Comparison of ENCODE assay signal across 18 cellular contexts in genomic region chr11:118897721-118898310, GRCh38. TPM values are rescaled to one million over a fixed set of nuclear protein-coding genes. Genes with fewer than 3 reads are reported as not detected.
DNase-seq lines count a peak whose midpoint lies in the region; ATAC-seq, FAIRE-seq and TF ChIP-seq lines count a peak whose summit lies in the region.
"Had no signal": no experiment of that assay in that cellular context is flagged by ENCODE, and none has a peak within 500 bp of the region (broad histone marks: within the 10 kb centered on the region; RNA-seq: fewer than 3 reads in every experiment).

No MANE protein-coding gene starts in this region.

- no peaks in the 10 kb centered on the region for H3K27me3 ChIP-seq in K562 (ENCODE audit: control insufficient read depth in 2 of 2, insufficient read depth in 2 of 2, low read length in 2 of 2)
- H3K27me3 ChIP-seq: pancreas had no signal

- H3K4me1 Mint-ChIP-seq in activated T-cell treated with anti-CD3 and anti-CD28 coated beads, Interleukin-2, amount 50 U/mL, for 24 hours (ENCODE audit: low read depth): peaks cover 60% of the 10 kb centered on the region
- H3K4me1 Mint-ChIP-seq in stimulated activated effector memory CD8-positive, alpha-beta T cell treated with anti-CD3 and anti-CD28 coated beads, Interleukin-12 subunit alpha, Interleukin-12 subunit beta, amount 100 ng/mL, for 72 hours: peaks cover 60% of the 10 kb centered on the region

- in situ Hi-C loops in K562 (cut with MboI): no loop called here

- no peak overlapping the region for H3K4me3 ChIP-seq in K562
- H3K4me3 ChIP-seq: pancreas, thoracic aorta had no signal

- no peak for TF ChIP-seq RAD21 in K562 (CRISPR knock-in tag; conservative IDR thresholded peaks at IDR 0.05 in 1 of 2, IDR thresholded peaks at IDR 0.05 in 1 of 2)

- intact Hi-C loops in K562 (cut with micrococcal nuclease): no loop called here

- H3K36me3 ChIP-seq in K562 (ENCODE audit: control insufficient read depth, insufficient read depth, low read length): peaks cover 29% of the 10 kb centered on the region; the same call in 1 of the 3 replicates

- peak overlapping the region in 1 of 2 experiments; percentile 69; a peak in 1 of 4 replicates for H3K9ac ChIP-seq in K562 (ENCODE audit: insufficient read depth in 1 of 2, low read depth in 2 of 2, low read length in 2 of 2)

- ATAC-seq in K562 (no peak), GM21529 (IDR thresholded peaks at IDR 0.05; ENCODE audit: unreplicated experiment) (no peak)
- no peak for ATAC-seq in stimulated activated effector memory CD8-positive, alpha-beta T cell treated with anti-CD3 and anti-CD28 coated beads, Interleukin-12 subunit alpha, Interleukin-12 subunit beta, amount 100 ng/mL, for 72 hours
- ATAC-seq: activated T-cell treated with anti-CD3 and anti-CD28 coated beads, Interleukin-2, amount 50 U/mL, for 72 hours; pancreas had no signal

- TF ChIP-seq CTCF in K562 (IDR thresholded peaks at IDR 0.05 in 2 of 3, conservative IDR thresholded peaks at IDR 0.05 in 1 of 3; ENCODE audit: insufficient read depth in 2 of 3, low read depth in 1 of 3, low read length in 3 of 3): no peak

- no peaks in the 10 kb centered on the region for H3K9me3 Mint-ChIP-seq in activated T-cell treated with anti-CD3 and anti-CD28 coated beads, Interleukin-2, amount 50 U/mL, for 24 hours
- H3K9me3 Mint-ChIP-seq in stimulated activated effector memory CD8-positive, alpha-beta T cell treated with anti-CD3 and anti-CD28 coated beads, Interleukin-12 subunit alpha, Interleukin-12 subunit beta, amount 100 ng/mL, for 72 hours: no peaks in the 10 kb centered on the region
- H3K9me3 Mint-ChIP-seq: activated T-cell treated with anti-CD3 and anti-CD28 coated beads, Interleukin-2, amount 50 U/mL, for 72 hours had no signal

- peaks cover 77% of the 10 kb centered on the region for H3K36me3 Mint-ChIP-seq in activated T-cell treated with anti-CD3 and anti-CD28 coated beads, Interleukin-2, amount 50 U/mL, for 24 hours (ENCODE audit: low read depth)
- peaks cover 74% of the 10 kb centered on the region for H3K36me3 Mint-ChIP-seq in stimulated activated effector memory CD8-positive, alpha-beta T cell treated with anti-CD3 and anti-CD28 coated beads, Interleukin-12 subunit alpha, Interleukin-12 subunit beta, amount 100 ng/mL, for 72 hours

- POLR2A ChIA-PET in K562 (lab: Yijun Ruan, JAX): interaction anchor here (0.6 to 1.1 kb wide), 4 partner anchors 12 to 109 kb away, joined by 3 to 5 read pairs (median 4); partner anchors contain the start of gene CXCR5

- TF ChIP-seq EP300 in K562 (IDR thresholded peaks at IDR 0.05; ENCODE audit: low read length): no peak

- no peaks in the 10 kb centered on the region for H3K79me2 ChIP-seq in K562 (ENCODE audit: control insufficient read depth, insufficient read depth, low read length)

- H3K27me3 Mint-ChIP-seq in activated T-cell treated with anti-CD3 and anti-CD28 coated beads, Interleukin-2, amount 50 U/mL, for 24 hours: no peaks in the 10 kb centered on the region

- no peak overlapping the region for H3K4me3 Mint-ChIP-seq in activated T-cell treated with anti-CD3 and anti-CD28 coated beads, Interleukin-2, amount 50 U/mL, for 24 hours
- H3K4me3 Mint-ChIP-seq in stimulated activated effector memory CD8-positive, alpha-beta T cell treated with anti-CD3 and anti-CD28 coated beads, Interleukin-12 subunit alpha, Interleukin-12 subunit beta, amount 100 ng/mL, for 72 hours: no peak overlapping the region

- H3K27ac ChIP-seq in K562 (ENCODE audit: extremely low read depth, low read depth, low read length): no peak overlapping the region
- H3K27ac ChIP-seq: pancreas had no signal

- no peak for FAIRE-seq in K562 (lab: Jason Lieb, UNC)
- FAIRE-seq: pancreas had no signal

- peaks cover 0 to 49% of the 10 kb centered on the region in 2 experiments; a peak in 3 of 5 replicates for H3K4me1 ChIP-seq in K562 (replicated peaks in 1 of 2; ENCODE audit: control insufficient read depth in 2 of 2, insufficient read depth in 2 of 2, low read length in 2 of 2)

- BruUV-seq in K562 (replicated peaks; lab: Mats Ljungman, UMichigan): no TSS peak

- no peak overlapping the region for H3K4me2 ChIP-seq in K562 (ENCODE audit: insufficient read depth, low read length)

- no peak overlapping the region for H2AFZ ChIP-seq in K562 (ENCODE audit: low read depth, low read length)

- no peaks in the 10 kb centered on the region for H4K20me1 ChIP-seq in K562 (replicated peaks; ENCODE audit: control insufficient read depth, insufficient read depth, low read length)

- WGBS in K562 (ENCODE audit: insufficient coverage, low coverage, missing lambda C conversion rate): 56% methylated on average over 9 of the region's 13 CpGs

- no peak for TF ChIP-seq POLR2A in K562 (conservative IDR thresholded peaks at IDR 0.05)

- peak overlapping the region; percentile 88 for H3K27ac Mint-ChIP-seq in activated T-cell treated with anti-CD3 and anti-CD28 coated beads, Interleukin-2, amount 50 U/mL, for 24 hours
- peak overlapping the region; percentile 97 for H3K27ac Mint-ChIP-seq in stimulated activated effector memory CD8-positive, alpha-beta T cell treated with anti-CD3 and anti-CD28 coated beads, Interleukin-12 subunit alpha, Interleukin-12 subunit beta, amount 100 ng/mL, for 72 hours
- H3K27ac Mint-ChIP-seq: activated T-cell treated with anti-CD3 and anti-CD28 coated beads, Interleukin-2, amount 50 U/mL, for 72 hours had no signal

- H3K9me1 ChIP-seq in K562 (ENCODE audit: control insufficient read depth, insufficient read depth, low read length): no peaks in the 10 kb centered on the region

- DNase-seq in activated T-cell treated with anti-CD3 and anti-CD28 coated beads, Interleukin-2, amount 50 U/mL, for 24 hours: no peak
- DNase-seq in activated T-cell treated with anti-CD3 and anti-CD28 coated beads, Interleukin-2, amount 50 U/mL, for 48 hours: no peak
- peak; percentile 27 for DNase-seq in NCI-H2029 treated with DMSO at 0.1 percent for 48 hours (lab: John Stamatoyannopoulos, UW)
- no peak for DNase-seq in K562 (ENCODE audit: extremely low read depth in 1 of 4, low spot score in 3 of 4)
- no peak for DNase-seq in stimulated activated effector memory CD8-positive, alpha-beta T cell treated with anti-CD3 and anti-CD28 coated beads, Interleukin-12 subunit alpha, Interleukin-12 subunit beta, amount 100 ng/mL, for 72 hours (ENCODE audit: low spot score in 2 of 2)
- DNase-seq in OCI-M2 (lab: John Stamatoyannopoulos, UW; ENCODE audit: unreplicated experiment): no peak
- no peak for DNase-seq in NCI-H2107 treated with DMSO at 0.1 percent for 48 hours (lab: John Stamatoyannopoulos, UW; ENCODE audit: unreplicated experiment)
- DNase-seq: activated T-cell treated with anti-CD3 and anti-CD28 coated beads, Interleukin-2, amount 50 U/mL, for 72 hours; DMS53; foreskin fibroblast; NCI-H2227 treated with DMSO at 0.1 percent for 48 hours; stimulated activated CD4-positive, alpha-beta T cell treated with anti-CD3 and anti-CD28 coated beads, Interleukin-12 subunit alpha, Interleukin-12 subunit beta, amount 100 ng/mL, for 4 hours; SW 1271 had no signal

- CTCF ChIA-PET in K562 (lab: Yijun Ruan, JAX; ENCODE audit: low intra/inter-chr PET ratio): no interaction called here

- H3K9me3 ChIP-seq in K562 (replicated peaks; ENCODE audit: control insufficient read depth, insufficient read depth, low read depth, low read length): no peaks in the 10 kb centered on the region
- H3K9me3 ChIP-seq: pancreas, thoracic aorta had no signal

RNA-seq across cellular contexts. Expression of gene CXCR5, which starts 14.1 kb away (rescaled TPM):
- total RNA-seq in K562 (2011; cell fraction: chromatin; rRNA removed; ENCODE audit: low replicate concordance): not detected in 2 replicates
- not detected in 2 replicates for total RNA-seq in K562 (2011; cell fraction: nucleolus; rRNA removed)
- total RNA-seq in K562 (2011; cell fraction: nucleoplasm; rRNA removed): not detected in 2 replicates
- total RNA-seq in K562 (2014; rRNA removed) (not detected in 2 replicates), K562 (2014; rRNA removed; fragmentation: Illumina TruSeq; extraction: Trizol) (not detected in 2 replicates), K562 (2015; rRNA removed; fragmentation: Illumina TruSeq; extraction: Trizol) (not detected in 2 replicates), K562 (2021) (0.04 TPM in 1 of 2 replicates, not detected in the other)
- polyA plus RNA-seq in K562 (2011; rRNA removed) (not detected in 2 replicates), K562 (2014; fragmentation: Illumina TruSeq; extraction: Trizol) (not detected in 2 replicates), K562 (2014; fragmentation: Nextera tagmentation; extraction: Ambion mirVana) (under 1 TPM; 0.03 to 0.06 TPM), K562 (2014; rRNA removed) (not detected in 2 replicates)
- polyA plus RNA-seq in K562 (2011; cell fraction: cytosol; rRNA removed): 0.03 TPM in 1 of 2 replicates, not detected in the other
- polyA plus RNA-seq in K562 (2011; cell fraction: nucleus; rRNA removed): not detected in 2 replicates
- polyA plus RNA-seq in K562 (2012): not detected in 2 replicates
- polyA minus RNA-seq in K562 (2011; rRNA and poly(A)+ RNA removed): not detected in 2 replicates
- polyA minus RNA-seq in K562 (2011; cell fraction: cytosol; rRNA and poly(A)+ RNA removed): not detected in 2 replicates
- polyA minus RNA-seq in K562 (2011; cell fraction: nucleus; rRNA and poly(A)+ RNA removed): not detected in 2 replicates
- total RNA-seq: M059J, mesenteric fat pad, thoracic aorta had no signal

RNA-seq across cellular contexts. Expression of gene BCL9L, which starts 27.9 kb away (rescaled TPM):
- total RNA-seq in K562 (2011; cell fraction: chromatin; rRNA removed; ENCODE audit: low replicate concordance): 10.2 and 17.0 TPM in 2 replicates
- total RNA-seq in K562 (2011; cell fraction: nucleolus; rRNA removed): 8.0 and 8.2 TPM in 2 replicates
- total RNA-seq in K562 (2011; cell fraction: nucleoplasm; rRNA removed): 8.4 and 9.2 TPM in 2 replicates
- total RNA-seq in K562 (2014; rRNA removed): 2.6 and 3.3 TPM in 2 replicates
- total RNA-seq in K562 (2014; rRNA removed; fragmentation: Illumina TruSeq; extraction: Trizol): 0.38 and 0.76 TPM in 2 replicates
- 2.2 and 2.5 TPM in 2 replicates for total RNA-seq in K562 (2015; rRNA removed; fragmentation: Illumina TruSeq; extraction: Trizol)
- 14.6 and 17.9 TPM in 2 replicates for total RNA-seq in K562 (2021)
- polyA plus RNA-seq in K562 (2011; rRNA removed): 0.61 and 1.3 TPM in 2 replicates
- polyA plus RNA-seq in K562 (2011; cell fraction: cytosol; rRNA removed): 0.52 and 2.5 TPM in 2 replicates
- polyA plus RNA-seq in K562 (2011; cell fraction: nucleus; rRNA removed): 6.3 and 14.0 TPM in 2 replicates
- 9.7 and 9.9 TPM in 2 replicates for polyA plus RNA-seq in K562 (2012)
- 7.6 and 10.1 TPM in 2 replicates for polyA plus RNA-seq in K562 (2014; fragmentation: Illumina TruSeq; extraction: Trizol)
- under 1 TPM; 0.01 to 0.03 TPM for polyA plus RNA-seq in K562 (2014; fragmentation: Nextera tagmentation; extraction: Ambion mirVana)
- 4.8 and 5.3 TPM in 2 replicates for polyA plus RNA-seq in K562 (2014; rRNA removed)
- polyA minus RNA-seq in K562 (2011; rRNA and poly(A)+ RNA removed): 0.33 and 0.60 TPM in 2 replicates
- 4.6 and 5.6 TPM in 2 replicates for polyA minus RNA-seq in K562 (2011; cell fraction: cytosol; rRNA and poly(A)+ RNA removed)
- 3.8 and 4.8 TPM in 2 replicates for polyA minus RNA-seq in K562 (2011; cell fraction: nucleus; rRNA and poly(A)+ RNA removed)

RNA-seq across cellular contexts. Expression of gene UPK2, which starts 58.3 kb away (rescaled TPM):
- total RNA-seq in K562 (2011; cell fraction: chromatin; rRNA removed; ENCODE audit: low replicate concordance): not detected in 2 replicates
- total RNA-seq in K562 (2011; cell fraction: nucleolus; rRNA removed): not detected in 2 replicates
- not detected in 2 replicates for total RNA-seq in K562 (2011; cell fraction: nucleoplasm; rRNA removed)
- total RNA-seq in K562 (2014; rRNA removed) (not detected in 2 replicates), K562 (2014; rRNA removed; fragmentation: Illumina TruSeq; extraction: Trizol) (not detected in 2 replicates), K562 (2015; rRNA removed; fragmentation: Illumina TruSeq; extraction: Trizol) (not detected in 2 replicates), K562 (2021) (not detected in 2 replicates)
- polyA plus RNA-seq in K562 (2011; rRNA removed) (not detected in 2 replicates), K562 (2014; fragmentation: Illumina TruSeq; extraction: Trizol) (not detected in 2 replicates), K562 (2014; fragmentation: Nextera tagmentation; extraction: Ambion mirVana) (not detected), K562 (2014; rRNA removed) (not detected in 2 replicates)
- polyA plus RNA-seq in K562 (2011; cell fraction: cytosol; rRNA removed): not detected in 2 replicates
- not detected in 2 replicates for polyA plus RNA-seq in K562 (2011; cell fraction: nucleus; rRNA removed)
- not detected in 2 replicates for polyA plus RNA-seq in K562 (2012)
- polyA minus RNA-seq in K562 (2011; rRNA and poly(A)+ RNA removed): not detected in 2 replicates
- not detected in 2 replicates for polyA minus RNA-seq in K562 (2011; cell fraction: cytosol; rRNA and poly(A)+ RNA removed)
- not detected in 2 replicates for polyA minus RNA-seq in K562 (2011; cell fraction: nucleus; rRNA and poly(A)+ RNA removed)
- total RNA-seq: M059J, mesenteric fat pad, thoracic aorta had no signal
